1 cellular context compared by ENCODE assay signal in the genomic region with DNA sequence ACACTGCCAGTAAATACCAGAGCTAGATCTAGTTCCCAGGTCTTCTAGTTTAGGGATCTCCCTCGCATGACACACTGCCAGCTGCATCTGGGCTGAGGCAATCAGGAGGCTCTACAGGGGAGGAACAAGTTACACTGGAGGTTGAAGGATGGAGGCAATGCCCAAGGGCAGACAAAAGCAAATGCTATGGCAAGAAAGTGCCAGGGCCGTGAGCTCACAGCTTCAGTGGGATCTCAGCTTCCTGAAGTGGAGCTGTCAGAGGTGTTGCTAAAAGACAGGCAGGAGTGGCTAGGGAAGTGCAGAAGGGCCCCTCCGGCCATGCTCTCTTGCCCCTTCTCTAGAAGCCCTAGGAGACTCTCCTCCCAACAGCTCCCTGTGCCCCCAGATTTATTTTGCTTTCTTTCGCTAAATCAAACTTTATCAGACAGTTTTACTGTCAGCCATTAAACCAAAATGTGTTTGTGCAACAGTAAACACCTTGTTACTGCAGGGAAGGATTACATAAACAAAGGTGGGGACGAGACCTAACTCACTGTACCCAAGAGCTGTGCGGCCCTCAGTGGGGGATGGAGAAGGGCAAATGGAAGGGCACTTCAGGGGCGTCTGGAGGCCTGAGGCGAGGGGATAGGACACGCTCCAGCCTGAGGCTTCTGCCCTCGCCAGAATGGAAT.
TF ChIP-seq lines count a peak whose summit lies in the region.

No MANE protein-coding gene starts in this region.

TF ChIP-seq in HEK293, 187 proteins besides CTCF, POLR2A, EP300 and RAD21 (continued from another document):
- no peak for TF ChIP-seq ZNF148 (tag by site-specific recombination; IDR thresholded peaks at IDR 0.05; ENCODE audit: borderline replicate concordance)
- TF ChIP-seq, protein P1, sequence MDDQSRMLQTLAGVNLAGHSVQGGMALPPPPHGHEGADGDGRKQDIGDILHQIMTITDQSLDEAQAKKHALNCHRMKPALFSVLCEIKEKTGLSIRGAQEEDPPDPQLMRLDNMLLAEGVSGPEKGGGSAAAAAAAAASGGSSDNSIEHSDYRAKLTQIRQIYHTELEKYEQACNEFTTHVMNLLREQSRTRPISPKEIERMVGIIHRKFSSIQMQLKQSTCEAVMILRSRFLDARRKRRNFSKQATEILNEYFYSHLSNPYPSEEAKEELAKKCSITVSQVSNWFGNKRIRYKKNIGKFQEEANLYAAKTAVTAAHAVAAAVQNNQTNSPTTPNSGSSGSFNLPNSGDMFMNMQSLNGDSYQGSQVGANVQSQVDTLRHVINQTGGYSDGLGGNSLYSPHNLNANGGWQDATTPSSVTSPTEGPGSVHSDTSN (CRISPR knock-in tag; IDR thresholded peaks at IDR 0.05), result no peak
- TF ChIP-seq ZNF837 (tag by site-specific recombination; IDR thresholded peaks at IDR 0.05), result no peak
- TF ChIP-seq ZNF416 (tag by site-specific recombination; IDR thresholded peaks at IDR 0.05), result no peak
- TF ChIP-seq KLF9 (tag by site-specific recombination; IDR thresholded peaks at IDR 0.05; ENCODE audit: low read depth), result no peak
- TF ChIP-seq ZNF660 (tag by site-specific recombination; IDR thresholded peaks at IDR 0.05), result no peak
- TF ChIP-seq ZNF585B (tag by site-specific recombination; IDR thresholded peaks at IDR 0.05), result no peak
- no peak for TF ChIP-seq ZNF549 (tag by site-specific recombination; IDR thresholded peaks at IDR 0.05)
- no peak for TF ChIP-seq RBAK (tag by site-specific recombination; IDR thresholded peaks at IDR 0.05)
- no peak for TF ChIP-seq MYNN (tag by site-specific recombination; IDR thresholded peaks at IDR 0.05; ENCODE audit: borderline replicate concordance)
- TF ChIP-seq ZNF214 (tag by site-specific recombination; IDR thresholded peaks at IDR 0.05; ENCODE audit: borderline replicate concordance), result no peak
- TF ChIP-seq ZNF221 (tag by site-specific recombination; IDR thresholded peaks at IDR 0.05; ENCODE audit: borderline replicate concordance), result no peak
- 0 out of 2 replicates have a peak, but pooled peaks have one; percentile 32 for TF ChIP-seq PRDM6 (tag by site-specific recombination; IDR thresholded peaks at IDR 0.05)
- TF ChIP-seq, protein P2, sequence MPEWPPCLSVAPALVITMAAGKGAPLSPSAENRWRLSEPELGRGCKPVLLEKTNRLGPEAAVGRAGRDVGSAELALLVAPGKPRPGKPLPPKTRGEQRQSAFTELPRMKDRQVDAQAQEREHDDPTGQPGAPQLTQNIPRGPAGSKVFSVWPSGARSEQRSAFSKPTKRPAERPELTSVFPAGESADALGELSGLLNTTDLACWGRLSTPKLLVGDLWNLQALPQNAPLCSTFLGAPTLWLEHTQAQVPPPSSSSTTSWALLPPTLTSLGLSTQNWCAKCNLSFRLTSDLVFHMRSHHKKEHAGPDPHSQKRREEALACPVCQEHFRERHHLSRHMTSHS (tag by site-specific recombination; IDR thresholded peaks at IDR 0.05), result peak; percentile 97
- TF ChIP-seq AEBP2 (tag by site-specific recombination; IDR thresholded peaks at IDR 0.05; ENCODE audit: borderline replicate concordance), result no peak
- no peak for TF ChIP-seq ZFP37 (tag by site-specific recombination; IDR thresholded peaks at IDR 0.05)
- TF ChIP-seq, protein P3, sequence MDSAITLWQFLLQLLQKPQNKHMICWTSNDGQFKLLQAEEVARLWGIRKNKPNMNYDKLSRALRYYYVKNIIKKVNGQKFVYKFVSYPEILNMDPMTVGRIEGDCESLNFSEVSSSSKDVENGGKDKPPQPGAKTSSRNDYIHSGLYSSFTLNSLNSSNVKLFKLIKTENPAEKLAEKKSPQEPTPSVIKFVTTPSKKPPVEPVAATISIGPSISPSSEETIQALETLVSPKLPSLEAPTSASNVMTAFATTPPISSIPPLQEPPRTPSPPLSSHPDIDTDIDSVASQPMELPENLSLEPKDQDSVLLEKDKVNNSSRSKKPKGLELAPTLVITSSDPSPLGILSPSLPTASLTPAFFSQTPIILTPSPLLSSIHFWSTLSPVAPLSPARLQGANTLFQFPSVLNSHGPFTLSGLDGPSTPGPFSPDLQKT (IDR thresholded peaks at IDR 0.05; ENCODE audit: borderline replicate concordance, low read depth, low read length), result no peak
- no peak for TF ChIP-seq SCRT1 (tag by site-specific recombination; IDR thresholded peaks at IDR 0.05; ENCODE audit: borderline replicate concordance)
- no peak for TF ChIP-seq ZNF560 (tag by site-specific recombination; IDR thresholded peaks at IDR 0.05; ENCODE audit: borderline replicate concordance)
- TF ChIP-seq, protein P4, sequence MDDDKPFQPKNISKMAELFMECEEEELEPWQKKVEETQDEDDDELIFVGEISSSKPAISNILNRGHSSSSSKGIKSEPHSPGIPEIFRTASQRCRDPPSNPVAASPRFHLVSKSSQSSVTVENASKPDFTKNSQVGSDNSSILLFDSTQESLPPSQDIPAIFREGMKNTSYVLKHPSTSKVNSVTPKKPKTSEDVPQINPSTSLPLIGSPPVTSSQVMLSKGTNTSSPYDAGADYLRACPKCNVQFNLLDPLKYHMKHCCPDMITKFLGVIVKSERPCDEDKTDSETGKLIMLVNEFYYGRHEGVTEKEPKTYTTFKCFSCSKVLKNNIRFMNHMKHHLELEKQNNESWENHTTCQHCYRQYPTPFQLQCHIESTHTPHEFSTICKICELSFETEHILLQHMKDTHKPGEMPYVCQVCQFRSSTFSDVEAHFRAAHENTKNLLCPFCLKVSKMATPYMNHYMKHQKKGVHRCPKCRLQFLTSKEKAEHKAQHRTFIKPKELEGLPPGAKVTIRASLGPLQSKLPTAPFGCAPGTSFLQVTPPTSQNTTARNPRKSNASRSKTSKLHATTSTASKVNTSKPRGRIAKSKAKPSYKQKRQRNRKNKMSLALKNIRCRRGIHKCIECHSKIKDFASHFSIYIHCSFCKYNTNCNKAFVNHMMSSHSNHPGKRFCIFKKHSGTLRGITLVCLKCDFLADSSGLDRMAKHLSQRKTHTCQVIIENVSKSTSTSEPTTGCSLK (tag by site-specific recombination; IDR thresholded peaks at IDR 0.05), result no peak
- TF ChIP-seq ZNF404 (tag by site-specific recombination; IDR thresholded peaks at IDR 0.05), result no peak
- peak; percentile 91 for TF ChIP-seq FEZF1 (tag by site-specific recombination; IDR thresholded peaks at IDR 0.05)
- TF ChIP-seq ZNF449 (tag by site-specific recombination; IDR thresholded peaks at IDR 0.05), result no peak
- no peak for TF ChIP-seq ZNF792 (tag by site-specific recombination; IDR thresholded peaks at IDR 0.05)
